In the genomic region with DNA sequence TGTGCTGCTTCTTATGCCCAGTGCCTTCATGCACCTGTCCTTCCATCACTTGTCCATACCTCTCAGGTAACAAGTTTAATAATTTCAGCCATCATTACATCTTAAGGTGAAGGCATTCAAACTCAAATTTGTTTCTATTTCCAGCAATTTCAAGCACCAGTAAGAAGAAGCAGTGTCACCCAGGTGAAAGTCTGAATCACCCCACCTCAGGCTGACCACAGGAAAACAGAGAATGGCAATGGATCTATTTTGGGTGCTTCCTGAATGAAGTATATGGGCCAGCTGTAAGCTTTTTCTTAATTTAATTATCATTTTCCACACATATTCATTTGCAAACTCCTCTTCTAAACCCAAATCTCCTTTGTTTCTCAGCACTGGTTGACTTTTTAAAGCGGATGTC, we compare ENCODE assay signal across 19 cellular contexts.
"Had no signal": no experiment of that assay in that cellular context is flagged by ENCODE, and none has a peak within 500 bp of the region (broad histone marks: within the 10 kb centered on the region; RNA-seq: fewer than 3 reads in every experiment).

No MANE protein-coding gene starts in this region.

- DNase-seq: IMR-90; Karpas-422; KG1; MG63; NCI-H1092 treated with DMSO at 0.1 percent for 48 hours; NCI-H1436 treated with DMSO at 0.1 percent for 48 hours; NCI-H1694; NCI-H2081 treated with DMSO at 0.1 percent for 48 hours; NCI-H2171; NCI-H226; NCI-H446; NCI-H510A; NCI-H524 treated with DMSO at 0.1 percent for 48 hours; NCI-H69; NK-92 treated with Interleukin-12 subunit alpha and Interleukin-12 subunit beta, amount 100 ng/mL, for 24 hours; PC-3; SJCRH30; T-helper 1 cell; T-helper 17 cell had no signal

- H3K27ac ChIP-seq: SJCRH30 had no signal

- H3K27me3 ChIP-seq: MG63, SJCRH30 had no signal

- H3K9me3 ChIP-seq: MG63, SJCRH30 had no signal

- H3K4me1 ChIP-seq: SJCRH30 had no signal

- H3K36me3 ChIP-seq: MG63, SJCRH30 had no signal

- H3K4me3 ChIP-seq: MG63, SJCRH30 had no signal
